ENCODE assay signal across 28 cellular contexts in genomic region chr15:77595231-77595630, GRCh38. TPM values are rescaled to one million over a fixed set of nuclear protein-coding genes. Genes with fewer than 3 reads are reported as not detected.
"Had no signal": no experiment of that assay in that cellular context is flagged by ENCODE, and none has a peak within 500 bp of the region (broad histone marks: within the 10 kb centered on the region; RNA-seq: fewer than 3 reads in every experiment).

No MANE protein-coding gene starts in this region.

- H3K4me3 ChIP-seq: hepatocyte, left ventricle myocardium inferior, lung, neural progenitor cell, pancreas, prostate gland, sigmoid colon, spleen, suprapubic skin, thoracic aorta, tibial artery, uterus had no signal

- H3K27me3 ChIP-seq: hepatocyte, neural progenitor cell, pancreas, sigmoid colon, spleen, suprapubic skin, tibial artery, uterus had no signal

- H3K27ac Mint-ChIP-seq: memory B cell; mesothelial cell of epicardium; naive B cell; natural killer cell; nephron progenitor cell; neural progenitor cell; stimulated activated effector memory CD8-positive, alpha-beta T cell treated with anti-CD3 and anti-CD28 coated beads, Interleukin-12 subunit alpha, Interleukin-12 subunit beta, amount 100 ng/mL, for 72 hours; stimulated activated naive CD8-positive, alpha-beta T cell treated with anti-CD3 and anti-CD28 coated beads, Interleukin-15, Interleukin-2, amounts not matched to agents 100 ng/mL and 50 ng/mL, for 24 hours; type B pancreatic cell had no signal

- DNase-seq: islet precursor cell; left ventricle myocardium inferior; naive B cell; natural killer cell; nephron progenitor cell; pancreas; posterior cingulate gyrus; retina; sigmoid colon; small intestine; spleen; stimulated activated CD4-positive, alpha-beta T cell treated with anti-CD3 and anti-CD28 coated beads, Interleukin-4, amount 100 ng/mL, for 24 hours; stimulated activated naive CD4-positive, alpha-beta T cell; tibial artery; uterus had no signal

- H3K4me2 ChIP-seq: hepatocyte, neural progenitor cell had no signal

- H3K9me3 ChIP-seq: left ventricle myocardium inferior, pancreas, prostate gland, sigmoid colon, spleen, suprapubic skin, thoracic aorta, tibial artery, uterus had no signal

- H3K79me2 ChIP-seq: hepatocyte had no signal

- ATAC-seq: natural killer cell; pancreas; right cardiac atrium; stimulated activated effector memory CD8-positive, alpha-beta T cell treated with anti-CD3 and anti-CD28 coated beads, Interleukin-12 subunit alpha, Interleukin-12 subunit beta, amount 100 ng/mL, for 72 hours had no signal

- H3K36me3 ChIP-seq: left ventricle myocardium inferior, neural progenitor cell, pancreas, prostate gland, sigmoid colon, spleen, suprapubic skin, thoracic aorta, tibial artery, uterus had no signal

- H3K4me1 Mint-ChIP-seq: memory B cell; natural killer cell; stimulated activated effector memory CD8-positive, alpha-beta T cell treated with anti-CD3 and anti-CD28 coated beads, Interleukin-12 subunit alpha, Interleukin-12 subunit beta, amount 100 ng/mL, for 72 hours had no signal

- H2AFZ ChIP-seq: hepatocyte, neural progenitor cell had no signal

- H3K27me3 Mint-ChIP-seq: stimulated activated naive CD8-positive, alpha-beta T cell treated with anti-CD3 and anti-CD28 coated beads, Interleukin-15, Interleukin-2, amounts not matched to agents 100 ng/mL and 50 ng/mL, for 24 hours; type B pancreatic cell had no signal

- H3K4me1 ChIP-seq: prostate gland, sigmoid colon, spleen, suprapubic skin, tibial artery, uterus had no signal

- H3K4me3 Mint-ChIP-seq: memory B cell; mesothelial cell of epicardium; naive B cell; natural killer cell; nephron progenitor cell; neural progenitor cell; stimulated activated effector memory CD8-positive, alpha-beta T cell treated with anti-CD3 and anti-CD28 coated beads, Interleukin-12 subunit alpha, Interleukin-12 subunit beta, amount 100 ng/mL, for 72 hours; stimulated activated naive CD8-positive, alpha-beta T cell treated with anti-CD3 and anti-CD28 coated beads, Interleukin-15, Interleukin-2, amounts not matched to agents 100 ng/mL and 50 ng/mL, for 24 hours; type B pancreatic cell had no signal

- H3K27ac ChIP-seq: hepatocyte, left ventricle myocardium inferior, neural progenitor cell, pancreas, prostate gland, sigmoid colon, spleen, suprapubic skin, thoracic aorta, tibial artery, uterus had no signal

- H3K9me3 Mint-ChIP-seq: mesothelial cell of epicardium; natural killer cell; nephron progenitor cell; neural progenitor cell; stimulated activated effector memory CD8-positive, alpha-beta T cell treated with anti-CD3 and anti-CD28 coated beads, Interleukin-12 subunit alpha, Interleukin-12 subunit beta, amount 100 ng/mL, for 72 hours; stimulated activated naive CD8-positive, alpha-beta T cell treated with anti-CD3 and anti-CD28 coated beads, Interleukin-15, Interleukin-2, amounts not matched to agents 100 ng/mL and 50 ng/mL, for 24 hours; type B pancreatic cell had no signal

- H3K36me3 Mint-ChIP-seq: memory B cell; mesothelial cell of epicardium; naive B cell; natural killer cell; neural progenitor cell; stimulated activated effector memory CD8-positive, alpha-beta T cell treated with anti-CD3 and anti-CD28 coated beads, Interleukin-12 subunit alpha, Interleukin-12 subunit beta, amount 100 ng/mL, for 72 hours; type B pancreatic cell had no signal

- H3K9ac ChIP-seq: neural progenitor cell had no signal

- FAIRE-seq: pancreas, small intestine had no signal

RNA-seq across cellular contexts. Expression of gene LINGO1, which starts 37.5 kb away (rescaled TPM):
- total RNA-seq: mononuclear cell, natural killer cell had no signal
